ENCODE assay signal across 8 cellular contexts in genomic region chr11:46006418-46007070, GRCh38.
A peak's percentile ranks its signal among the peaks of the same experiment; 100 is the strongest.
DNase-seq lines count a peak whose midpoint lies in the region; ATAC-seq and TF ChIP-seq lines count a peak whose summit lies in the region.

No MANE protein-coding gene starts in this region.

- H3K36me3 ChIP-seq in CD8-positive, alpha-beta T cell (ENCODE audit: insufficient read depth, low read length) = no peaks in the 10 kb centered on the region
- no peaks in the 10 kb centered on the region for H3K36me3 ChIP-seq in esophagus muscularis mucosa
- H3K36me3 ChIP-seq in naive thymus-derived CD4-positive, alpha-beta T cell (ENCODE audit: control insufficient read depth in 2 of 3, insufficient read depth in 3 of 3, low read length in 3 of 3) = no peaks in the 10 kb centered on the region

- TF ChIP-seq CTCF in CD8-positive, alpha-beta T cell (IDR thresholded peaks at IDR 0.05) = peak; percentile 81
- TF ChIP-seq CTCF in esophagus muscularis mucosa (IDR thresholded peaks at IDR 0.05) = peak; percentile 66 to 78 (median 69)

- WGBS in esophagus muscularis mucosa = 40% methylated on average over 5 of the region's 5 CpGs

- CTCF ChIA-PET in CD8-positive, alpha-beta T cell (lab: Charles Lee) = interaction anchor here (0.6 to 3.7 kb wide), 24 partner anchors 9 to 511 kb away, joined by 3 to 54 read pairs (median 3); partner anchors contain the start of gene CRY2
- CTCF ChIA-PET in naive thymus-derived CD4-positive, alpha-beta T cell (lab: Charles Lee) = interaction anchor here (0.7 to 2.1 kb wide), 13 partner anchors 9 to 235 kb away, joined by 3 to 33 read pairs (median 7); partner anchors contain the start of gene CRY2

- no peaks in the 10 kb centered on the region for H3K4me1 ChIP-seq in CD8-positive, alpha-beta T cell (ENCODE audit: insufficient read depth, low read length)
- H3K4me1 ChIP-seq in esophagus muscularis mucosa = peaks cover 5 to 53% (median 40%) of the 10 kb centered on the region in 4 donors
- no peaks in the 10 kb centered on the region for H3K4me1 ChIP-seq in naive thymus-derived CD4-positive, alpha-beta T cell (ENCODE audit: control insufficient read depth in 2 of 2, insufficient read depth in 2 of 2, low read length in 2 of 2)

- intact Hi-C loops in CD8-positive, alpha-beta T cell (cut with DNase I, micrococcal nuclease) = loop anchor here (1.0 to 10.0 kb wide), 7 partner anchors 41 to 234 kb away; partner anchors contain the start of gene CRY2 (in 1 of the 2)
- intact Hi-C loops in esophagus muscularis mucosa (cut with DNase I) = loop anchor here (1.0 to 10.0 kb wide), 2 partner anchors 41 to 108 kb away; no protein-coding TSS in a partner anchor
- intact Hi-C loops in naive thymus-derived CD4-positive, alpha-beta T cell (cut with micrococcal nuclease) = loop anchor here (1.0 kb wide), 4 partner anchors 41 to 235 kb away; no protein-coding TSS in a partner anchor

- H3K4me3 Mint-ChIP-seq in CD8-positive, alpha-beta T cell = no peak overlapping the region
- no peak overlapping the region for H3K4me3 Mint-ChIP-seq in naive thymus-derived CD4-positive, alpha-beta T cell

- peaks cover 2% of the 10 kb centered on the region for H3K4me1 Mint-ChIP-seq in CD8-positive, alpha-beta T cell (ENCODE audit: low read depth)
- peaks cover under 1 to 8% (median 4%) of the 10 kb centered on the region in 7 donors for H3K4me1 Mint-ChIP-seq in naive thymus-derived CD4-positive, alpha-beta T cell

- DNase-seq in CD8-positive, alpha-beta T cell = peak in 1 of 7 experiments; percentile 21
- DNase-seq in GM19240 (ENCODE audit: insufficient read length, low spot score) (peak; percentile 30), NCI-H146 (lab: John Stamatoyannopoulos, UW) (peak; percentile 66), SKM-1 treated with dmso at 0.1 percent for 144 hours (lab: John Stamatoyannopoulos, UW; ENCODE audit: unreplicated experiment) (peak; percentile 58), esophagus muscularis mucosa (ENCODE audit: extremely low spot score) (no peak)
- DNase-seq in naive thymus-derived CD4-positive, alpha-beta T cell = peak in 7 of 9 donors; percentile 18 to 65 (median 53)

- peak; percentile 78 for ATAC-seq in CD8-positive, alpha-beta T cell
- peak; percentile 86 for ATAC-seq in naive thymus-derived CD4-positive, alpha-beta T cell
- no peak for ATAC-seq in HG02870 (IDR thresholded peaks at IDR 0.05; ENCODE audit: unreplicated experiment)
- no peak for ATAC-seq in GM21786 (IDR thresholded peaks at IDR 0.05; ENCODE audit: unreplicated experiment)

- no peak for TF ChIP-seq EP300 in esophagus muscularis mucosa (IDR thresholded peaks at IDR 0.05)

- no peaks in the 10 kb centered on the region for H3K9me3 Mint-ChIP-seq in CD8-positive, alpha-beta T cell
- no peaks in the 10 kb centered on the region for H3K9me3 Mint-ChIP-seq in naive thymus-derived CD4-positive, alpha-beta T cell

- H3K4me3 ChIP-seq in CD8-positive, alpha-beta T cell (ENCODE audit: low read depth, low read length) = no peak overlapping the region
- H3K4me3 ChIP-seq in esophagus muscularis mucosa = no peak overlapping the region
- no peak overlapping the region for H3K4me3 ChIP-seq in naive thymus-derived CD4-positive, alpha-beta T cell (ENCODE audit: low read length)

- H3K9me3 ChIP-seq in CD8-positive, alpha-beta T cell (ENCODE audit: low read length) = no peaks in the 10 kb centered on the region
- no peaks in the 10 kb centered on the region for H3K9me3 ChIP-seq in esophagus muscularis mucosa
- H3K9me3 ChIP-seq in naive thymus-derived CD4-positive, alpha-beta T cell (ENCODE audit: control insufficient read depth in 2 of 3, low read length in 3 of 3) = no peaks in the 10 kb centered on the region

- no peaks in the 10 kb centered on the region for H3K36me3 Mint-ChIP-seq in CD8-positive, alpha-beta T cell
- no peaks in the 10 kb centered on the region for H3K36me3 Mint-ChIP-seq in naive thymus-derived CD4-positive, alpha-beta T cell

- no peak for TF ChIP-seq POLR2A in esophagus muscularis mucosa (IDR thresholded peaks at IDR 0.05; ENCODE audit: low read depth)

- POLR2A ChIA-PET in CD8-positive, alpha-beta T cell (lab: Charles Lee) = interaction anchor here (0.6 to 1.4 kb wide), 2 partner anchors 42 to 1759 kb away, joined by 3 to 4 read pairs; no protein-coding TSS in a partner anchor
- POLR2A ChIA-PET in naive thymus-derived CD4-positive, alpha-beta T cell (lab: Charles Lee) = interaction anchor here (1.1 to 1.4 kb wide), 2 partner anchors 42 to 164 kb away, joined by 3 read pairs; no protein-coding TSS in a partner anchor

- no peak overlapping the region for H3K27ac Mint-ChIP-seq in CD8-positive, alpha-beta T cell
- H3K27ac Mint-ChIP-seq in naive thymus-derived CD4-positive, alpha-beta T cell = peak overlapping the region in 2 of 9 donors; percentile 2 to 41

- no peak overlapping the region for H3K27ac ChIP-seq in CD8-positive, alpha-beta T cell (ENCODE audit: low read depth, low read length)
- H3K27ac ChIP-seq in esophagus muscularis mucosa (replicated peaks in 1 of 4) = no peak overlapping the region
- H3K27ac ChIP-seq in naive thymus-derived CD4-positive, alpha-beta T cell (ENCODE audit: low read depth, low read length) = no peak overlapping the region

- no peaks in the 10 kb centered on the region for H3K27me3 ChIP-seq in CD8-positive, alpha-beta T cell (ENCODE audit: insufficient read depth, low read length)
- no peaks in the 10 kb centered on the region for H3K27me3 ChIP-seq in esophagus muscularis mucosa
- H3K27me3 ChIP-seq in naive thymus-derived CD4-positive, alpha-beta T cell (ENCODE audit: control insufficient read depth in 2 of 2, insufficient read depth in 2 of 2, low read length in 2 of 2) = no peaks in the 10 kb centered on the region

- no peaks in the 10 kb centered on the region for H3K27me3 Mint-ChIP-seq in CD8-positive, alpha-beta T cell (ENCODE audit: low read depth)
- no peaks in the 10 kb centered on the region for H3K27me3 Mint-ChIP-seq in naive thymus-derived CD4-positive, alpha-beta T cell

Comparison
In these comparisons a context has a peak if more than half of its experiments do, and no peak if none do; other contexts are left out.
1. ATAC-seq: peak in CD8-positive, alpha-beta T cell (single experiment) and naive thymus-derived CD4-positive, alpha-beta T cell (single experiment); none in HG02870 (single experiment) and GM21786 (single experiment).